ENCODE assay signal across 8 cellular contexts in genomic region chr12:113048716-113049127, GRCh38. TPM values are rescaled to one million over a fixed set of nuclear protein-coding genes. Genes with fewer than 3 reads are reported as not detected.
A peak's percentile ranks its signal among the peaks of the same experiment; 100 is the strongest.
DNase-seq lines count a peak whose midpoint lies in the region; ATAC-seq lines count a peak whose summit lies in the region.

No MANE protein-coding gene starts in this region.

- no peaks in the 10 kb centered on the region for H3K36me3 ChIP-seq in CD4-positive, alpha-beta memory T cell (ENCODE audit: insufficient read depth, low read length)
- no peaks in the 10 kb centered on the region for H3K36me3 ChIP-seq in mucosa of stomach (ENCODE audit: control insufficient read depth, insufficient read depth, low read length)

- no peaks in the 10 kb centered on the region for H3K9me3 ChIP-seq in CD4-positive, alpha-beta memory T cell (ENCODE audit: control insufficient read depth in 1 of 2, low read length in 2 of 2)
- no peaks in the 10 kb centered on the region for H3K9me3 ChIP-seq in mucosa of stomach (ENCODE audit: control insufficient read depth, low read length)

- peak overlapping the region; percentile 4 for H3K9ac ChIP-seq in mucosa of stomach (ENCODE audit: low read length)

- H3K4me3 Mint-ChIP-seq in CD4-positive, alpha-beta memory T cell = peak overlapping the region in 1 of 8 donors; percentile 52
- no peak overlapping the region for H3K4me3 Mint-ChIP-seq in activated CD4-positive, alpha-beta memory T cell treated with anti-CD3 and anti-CD28 coated beads, Interleukin-2, amount 10 ng/mL, durations not matched to agents 7 days and 5 days
- no peak overlapping the region for H3K4me3 Mint-ChIP-seq in effector memory CD8-positive, alpha-beta T cell

- H3K9me3 Mint-ChIP-seq in CD4-positive, alpha-beta memory T cell = peaks cover 0 to 1% (median 0%) of the 10 kb centered on the region in 8 donors
- no peaks in the 10 kb centered on the region for H3K9me3 Mint-ChIP-seq in activated CD4-positive, alpha-beta memory T cell treated with anti-CD3 and anti-CD28 coated beads, Interleukin-2, amount 10 ng/mL, durations not matched to agents 7 days and 5 days
- no peaks in the 10 kb centered on the region for H3K9me3 Mint-ChIP-seq in effector memory CD8-positive, alpha-beta T cell

- peak overlapping the region in 3 of 7 donors; percentile 14 to 65 (median 27) for H3K27ac Mint-ChIP-seq in CD4-positive, alpha-beta memory T cell
- no peak overlapping the region for H3K27ac Mint-ChIP-seq in activated CD4-positive, alpha-beta memory T cell treated with anti-CD3 and anti-CD28 coated beads, Interleukin-2, amount 10 ng/mL, durations not matched to agents 7 days and 5 days
- peak overlapping the region in 1 of 2 donors; percentile 17 for H3K27ac Mint-ChIP-seq in effector memory CD8-positive, alpha-beta T cell

- ATAC-seq in effector memory CD8-positive, alpha-beta T cell (replicated peaks) = peak; percentile 88
- ATAC-seq in GM18520 (IDR thresholded peaks at IDR 0.05; ENCODE audit: unreplicated experiment) = no peak

- H3K27me3 Mint-ChIP-seq in CD4-positive, alpha-beta memory T cell = peaks cover under 1 to 1% of the 10 kb centered on the region in 2 donors
- peaks cover 2% of the 10 kb centered on the region for H3K27me3 Mint-ChIP-seq in activated CD4-positive, alpha-beta memory T cell treated with anti-CD3 and anti-CD28 coated beads, Interleukin-2, amount 10 ng/mL, durations not matched to agents 7 days and 5 days
- peaks cover 8 to 9% of the 10 kb centered on the region in 2 donors for H3K27me3 Mint-ChIP-seq in effector memory CD8-positive, alpha-beta T cell

- intact Hi-C loops in CD4-positive, alpha-beta memory T cell (cut with micrococcal nuclease) = loop anchor here (1.0 to 5.0 kb wide), 6 partner anchors 50 to 376 kb away; no protein-coding TSS in a partner anchor

- POLR2A ChIA-PET in CD4-positive, alpha-beta memory T cell (lab: Charles Lee; ENCODE audit: partially characterized antibody) = no interaction called here
- POLR2A ChIA-PET in activated CD4-positive, alpha-beta memory T cell treated with anti-CD3 and anti-CD28 coated beads, Interleukin-2, amount 10 ng/mL, durations not matched to agents 7 days and 5 days (lab: Charles Lee) = no interaction called here

- H3K4me1 Mint-ChIP-seq in CD4-positive, alpha-beta memory T cell = peaks cover 8 to 28% (median 17%) of the 10 kb centered on the region in 4 donors
- no peaks in the 10 kb centered on the region for H3K4me1 Mint-ChIP-seq in activated CD4-positive, alpha-beta memory T cell treated with anti-CD3 and anti-CD28 coated beads, Interleukin-2, amount 10 ng/mL, durations not matched to agents 7 days and 5 days
- H3K4me1 Mint-ChIP-seq in effector memory CD8-positive, alpha-beta T cell (ENCODE audit: low read depth in 2 of 2) = peaks cover 0 to 8% of the 10 kb centered on the region in 2 donors

- peaks cover 8% of the 10 kb centered on the region for H3K4me1 ChIP-seq in CD4-positive, alpha-beta memory T cell (ENCODE audit: insufficient read depth, low read length)
- no peaks in the 10 kb centered on the region for H3K4me1 ChIP-seq in mucosa of stomach (ENCODE audit: control insufficient read depth, insufficient read depth, low read length)

- no peak overlapping the region for H3K27ac ChIP-seq in CD4-positive, alpha-beta memory T cell (ENCODE audit: low read depth, low read length)

- peak; percentile 58 to 73 (median 67) for DNase-seq in CD4-positive, alpha-beta memory T cell
- DNase-seq in HK-2 (ENCODE audit: unreplicated experiment) (peak; percentile 59), NCI-H82 treated with DMSO at 0.1 percent for 48 hours (lab: John Stamatoyannopoulos, UW; ENCODE audit: unreplicated experiment) (peak; percentile 62)
- DNase-seq in activated CD4-positive, alpha-beta memory T cell treated with anti-CD3 and anti-CD28 coated beads, Interleukin-2, amount 10 ng/mL, durations not matched to agents 7 days and 5 days = peak; percentile 57
- DNase-seq in effector memory CD8-positive, alpha-beta T cell = peak; percentile 65 to 70 (median 66)
- DNase-seq in stimulated activated naive CD4-positive, alpha-beta T cell (lab: John Stamatoyannopoulos, UW) = peak; percentile 32 to 78 (median 52)

- CTCF ChIA-PET in CD4-positive, alpha-beta memory T cell (lab: Charles Lee; ENCODE audit: partially characterized antibody) = interaction anchor here (0.6 to 10.3 kb wide), 31 partner anchors 10 to 197 kb away, joined by 3 to 139 read pairs (median 4); partner anchors contain the start of gene OAS2
- CTCF ChIA-PET in activated CD4-positive, alpha-beta memory T cell treated with anti-CD3 and anti-CD28 coated beads, Interleukin-2, amount 10 ng/mL, durations not matched to agents 7 days and 5 days (lab: Charles Lee) = interaction anchor here (0.5 to 4.4 kb wide), 13 partner anchors 11 to 477 kb away, joined by 3 to 46 read pairs (median 4); no protein-coding TSS in a partner anchor

- H3K27me3 ChIP-seq in CD4-positive, alpha-beta memory T cell (ENCODE audit: insufficient read depth, low read length) = no peaks in the 10 kb centered on the region
- peaks cover 3% of the 10 kb centered on the region for H3K27me3 ChIP-seq in mucosa of stomach (ENCODE audit: control insufficient read depth, insufficient read depth, low read length)

- H3K4me3 ChIP-seq in CD4-positive, alpha-beta memory T cell (ENCODE audit: low read length in 2 of 2) = no peak overlapping the region
- H3K4me3 ChIP-seq in mucosa of stomach (ENCODE audit: low read length) = no peak overlapping the region

- H3K36me3 Mint-ChIP-seq in CD4-positive, alpha-beta memory T cell = no peaks in the 10 kb centered on the region
- no peaks in the 10 kb centered on the region for H3K36me3 Mint-ChIP-seq in activated CD4-positive, alpha-beta memory T cell treated with anti-CD3 and anti-CD28 coated beads, Interleukin-2, amount 10 ng/mL, durations not matched to agents 7 days and 5 days (ENCODE audit: low read depth)
- no peaks in the 10 kb centered on the region for H3K36me3 Mint-ChIP-seq in effector memory CD8-positive, alpha-beta T cell (ENCODE audit: insufficient read depth)

RNA-seq across cellular contexts. Expression of gene DTX1, which starts 7.8 kb away (rescaled TPM):
- total RNA-seq in CD4-positive, alpha-beta memory T cell = 1 to 10 TPM; 7.0 to 7.5 TPM
- 1 to 10 TPM in 1 of 2 donors, under 1 TPM in 1; 0.30 to 4.1 TPM for polyA plus RNA-seq in CD4-positive, alpha-beta memory T cell
- total RNA-seq in activated CD4-positive, alpha-beta memory T cell treated with anti-CD3 and anti-CD28 coated beads, Interleukin-2, amount 10 ng/mL, durations not matched to agents 7 days and 5 days = under 1 TPM in 1 of 2 experiments, not detected in 1; 0.18 TPM

Comparison
In these comparisons a context has a peak if more than half of its experiments do, and no peak if none do; other contexts are left out.
1. RNA of gene DTX1, which starts 7.8 kb away (total RNA-seq): 7.0 to 7.5 TPM in CD4-positive, alpha-beta memory T cell; 0.18 TPM in activated CD4-positive, alpha-beta memory T cell treated with anti-CD3 and anti-CD28 coated beads, Interleukin-2, amount 10 ng/mL, durations not matched to agents 7 days and 5 days; every median in the first group is over 4 times any median in the second.
2. Peak in every context shown above with its lines, with median percentiles within 50 percentile points of each other: DNase-seq.